ENCODE assay signal across 20 cellular contexts in the genomic region with DNA sequence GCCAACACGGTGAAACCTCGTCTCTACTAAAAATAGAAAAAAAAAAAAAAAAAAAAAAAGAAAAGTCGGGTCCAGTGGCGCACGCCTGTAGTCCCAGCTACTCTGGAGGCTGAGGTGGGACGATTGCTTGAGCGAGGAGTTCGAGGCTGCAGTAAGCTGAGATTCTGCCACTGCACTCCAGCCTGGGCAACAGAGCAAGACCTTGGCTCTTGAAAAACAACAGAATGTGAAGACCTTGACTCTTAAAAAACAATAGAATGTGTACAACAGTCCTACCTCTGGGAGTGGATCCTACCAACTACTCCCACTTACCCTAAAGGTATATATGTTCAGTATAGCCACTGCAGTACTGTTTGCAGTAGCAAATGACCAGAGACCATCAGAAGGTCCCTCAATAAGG. TPM values are rescaled to one million over a fixed set of nuclear protein-coding genes. Genes with fewer than 3 reads are reported as not detected.
DNase-seq lines count a peak whose midpoint lies in the region; ATAC-seq and TF ChIP-seq lines count a peak whose summit lies in the region.
"Had no signal": no experiment of that assay in that cellular context is flagged by ENCODE, and none has a peak within 500 bp of the region (broad histone marks: within the 10 kb centered on the region; RNA-seq: fewer than 3 reads in every experiment).

No MANE protein-coding gene starts in this region.

- no peak for TF ChIP-seq CTCF in RWPE2 (IDR thresholded peaks at IDR 0.05; ENCODE audit: poor library complexity, severe bottlenecking)
- TF ChIP-seq CTCF in chondrocyte (IDR thresholded peaks at IDR 0.05), result no peak
- TF ChIP-seq CTCF in PC-9 (conservative IDR thresholded peaks at IDR 0.05), result no peak

- peaks cover 67% of the 10 kb centered on the region for H3K4me1 Mint-ChIP-seq in activated CD4-positive, alpha-beta T cell treated with anti-CD3 and anti-CD28 coated beads for 36 hours
- peaks cover 72% of the 10 kb centered on the region for H3K4me1 Mint-ChIP-seq in activated naive CD4-positive, alpha-beta T cell treated with anti-CD3 and anti-CD28 coated beads for 36 hours (ENCODE audit: low read depth)
- peaks cover 8% of the 10 kb centered on the region for H3K4me1 Mint-ChIP-seq in chondrocyte (ENCODE audit: low read depth)

- H3K4me3 Mint-ChIP-seq in activated CD4-positive, alpha-beta T cell treated with anti-CD3 and anti-CD28 coated beads for 36 hours, result no peak overlapping the region
- no peak overlapping the region for H3K4me3 Mint-ChIP-seq in activated naive CD4-positive, alpha-beta T cell treated with anti-CD3 and anti-CD28 coated beads for 36 hours
- no peak overlapping the region for H3K4me3 Mint-ChIP-seq in chondrocyte (ENCODE audit: unreplicated experiment)
- H3K4me3 Mint-ChIP-seq: B cell; CD4-positive, CD25-positive, alpha-beta regulatory T cell; CD8-positive, alpha-beta T cell had no signal

- H3K9me2 ChIP-seq in PC-9 (ENCODE audit: insufficient read depth), result no peaks in the 10 kb centered on the region

- no peak overlapping the region for H3K4me2 ChIP-seq in PC-9
- H3K4me2 ChIP-seq: BLaER1 had no signal

- no peaks in the 10 kb centered on the region for H3K27me3 Mint-ChIP-seq in activated CD4-positive, alpha-beta T cell treated with anti-CD3 and anti-CD28 coated beads for 36 hours
- no peaks in the 10 kb centered on the region for H3K27me3 Mint-ChIP-seq in activated naive CD4-positive, alpha-beta T cell treated with anti-CD3 and anti-CD28 coated beads for 36 hours (ENCODE audit: low read depth)
- H3K27me3 Mint-ChIP-seq in chondrocyte (ENCODE audit: low read depth), result no peaks in the 10 kb centered on the region
- H3K27me3 Mint-ChIP-seq: B cell; CD4-positive, CD25-positive, alpha-beta regulatory T cell had no signal

- H3K9me3 Mint-ChIP-seq in activated CD4-positive, alpha-beta T cell treated with anti-CD3 and anti-CD28 coated beads for 36 hours (ENCODE audit: low read depth), result peaks cover 1% of the 10 kb centered on the region
- H3K9me3 Mint-ChIP-seq in activated naive CD4-positive, alpha-beta T cell treated with anti-CD3 and anti-CD28 coated beads for 36 hours, result no peaks in the 10 kb centered on the region
- no peaks in the 10 kb centered on the region for H3K9me3 Mint-ChIP-seq in chondrocyte (ENCODE audit: low read depth)
- H3K9me3 Mint-ChIP-seq: CD4-positive, CD25-positive, alpha-beta regulatory T cell; CD8-positive, alpha-beta T cell had no signal

- CTCF ChIA-PET in activated CD4-positive, alpha-beta T cell treated with anti-CD3 and anti-CD28 coated beads for 36 hours (lab: Charles Lee), result interaction anchor here (0.6 to 0.8 kb wide), 3 partner anchors 36 to 147 kb away, joined by 3 to 4 read pairs (median 3); no protein-coding TSS in a partner anchor
- CTCF ChIA-PET in activated naive CD4-positive, alpha-beta T cell treated with anti-CD3 and anti-CD28 coated beads for 36 hours (lab: Charles Lee), result no interaction called here
- CTCF ChIA-PET in PC-9 (lab: Charles Lee), result no interaction called here

- no peaks in the 10 kb centered on the region for H3K9me3 ChIP-seq in RWPE2 (ENCODE audit: severe bottlenecking)
- no peaks in the 10 kb centered on the region for H3K9me3 ChIP-seq in PC-9 (ENCODE audit: insufficient read depth, low read depth)
- H3K9me3 ChIP-seq: BLaER1, Caco-2 had no signal

- POLR2A ChIA-PET in activated CD4-positive, alpha-beta T cell treated with anti-CD3 and anti-CD28 coated beads for 36 hours (lab: Charles Lee), result interaction anchor here (0.6 kb wide), 1 partner anchor 70 kb away, joined by 3 read pairs; no protein-coding TSS in a partner anchor
- POLR2A ChIA-PET in PC-9 (lab: Charles Lee; ENCODE audit: unreplicated experiment), result no interaction called here

- no peak overlapping the region for H2AFZ ChIP-seq in PC-9
- H2AFZ ChIP-seq: GM23248 had no signal

- H3K36me3 Mint-ChIP-seq in activated CD4-positive, alpha-beta T cell treated with anti-CD3 and anti-CD28 coated beads for 36 hours (ENCODE audit: low read depth), result peaks cover 47% of the 10 kb centered on the region
- peaks cover 30% of the 10 kb centered on the region for H3K36me3 Mint-ChIP-seq in activated naive CD4-positive, alpha-beta T cell treated with anti-CD3 and anti-CD28 coated beads for 36 hours (ENCODE audit: low read depth)
- no peaks in the 10 kb centered on the region for H3K36me3 Mint-ChIP-seq in chondrocyte (ENCODE audit: low read depth)

- H3K36me3 ChIP-seq in RWPE2 (ENCODE audit: low read depth) (peaks cover 11% of the 10 kb centered on the region), PC-9 (ENCODE audit: low read depth) (no peaks in the 10 kb centered on the region)

- intact Hi-C loops in activated CD4-positive, alpha-beta T cell treated with anti-CD3 and anti-CD28 coated beads for 36 hours (cut with DNase I, micrococcal nuclease), result no loop called here
- intact Hi-C loops in activated naive CD4-positive, alpha-beta T cell treated with anti-CD3 and anti-CD28 coated beads for 36 hours (cut with micrococcal nuclease), result no loop called here
- intact Hi-C loops in PC-9 (cut with micrococcal nuclease; ENCODE audit: unreplicated experiment), result no loop called here

- peak overlapping the region; percentile 37 for H3K27ac Mint-ChIP-seq in activated CD4-positive, alpha-beta T cell treated with anti-CD3 and anti-CD28 coated beads for 36 hours
- peak overlapping the region; percentile 41 for H3K27ac Mint-ChIP-seq in activated naive CD4-positive, alpha-beta T cell treated with anti-CD3 and anti-CD28 coated beads for 36 hours
- H3K27ac Mint-ChIP-seq in chondrocyte (ENCODE audit: unreplicated experiment), result no peak overlapping the region
- H3K27ac Mint-ChIP-seq: B cell; CD8-positive, alpha-beta T cell had no signal

- peaks cover 17% of the 10 kb centered on the region for H4K20me1 ChIP-seq in PC-9 (ENCODE audit: insufficient read depth)
- H4K20me1 ChIP-seq: BLaER1 had no signal

- BruUV-seq in PC-9 (replicated peaks; lab: Mats Ljungman, UMichigan), result no TSS peak

- H3K4me3 ChIP-seq in RWPE2 (ENCODE audit: severe bottlenecking) (no peak overlapping the region), PC-9 (no peak overlapping the region)
- H3K4me3 ChIP-seq: BLaER1, GM23248 had no signal

- H3K79me2 ChIP-seq in PC-9 (ENCODE audit: low read depth), result peaks cover 17% of the 10 kb centered on the region

- no peaks in the 10 kb centered on the region; the same call in 1 of the 2 replicates for H3F3A ChIP-seq in PC-9 (ENCODE audit: insufficient read depth, low read depth)

- H3K4me1 ChIP-seq in RWPE2 (ENCODE audit: insufficient read depth, poor library complexity, severe bottlenecking) (no peaks in the 10 kb centered on the region), PC-9 (replicated peaks; ENCODE audit: insufficient read depth) (no peaks in the 10 kb centered on the region)

- no peak for ATAC-seq in activated CD4-positive, alpha-beta T cell treated with anti-CD3 and anti-CD28 coated beads for 36 hours
- no peak for ATAC-seq in RWPE2 (ENCODE audit: low read depth)
- ATAC-seq: CD8-positive, alpha-beta T cell had no signal

- H3K27ac ChIP-seq in RWPE2 (ENCODE audit: poor library complexity, severe bottlenecking) (no peak overlapping the region), PC-9 (no peak overlapping the region)
- H3K27ac ChIP-seq: 22Rv1, BLaER1, C4-2B, GM23248 had no signal

- H3K27me3 ChIP-seq in RWPE2 (ENCODE audit: insufficient read depth, poor library complexity, severe bottlenecking) (no peaks in the 10 kb centered on the region), PC-9 (ENCODE audit: insufficient read depth, low read depth) (no peaks in the 10 kb centered on the region)
- H3K27me3 ChIP-seq: BLaER1 had no signal

- DNase-seq in activated CD4-positive, alpha-beta T cell treated with anti-CD3 and anti-CD28 coated beads for 36 hours, result no peak
- no peak for DNase-seq in activated CD4-positive, alpha-beta T cell treated with anti-CD3 and anti-CD28 coated beads, Interleukin-2, amount 50 U/mL, for 1 hour
- no peak for DNase-seq in activated naive CD4-positive, alpha-beta T cell treated with anti-CD3 and anti-CD28 coated beads for 36 hours
- DNase-seq in activated naive CD4-positive, alpha-beta T cell treated with anti-CD3 and anti-CD28 coated beads, Interleukin-2, amount 50 U/mL, for 16 hours, result no peak
- DNase-seq in RWPE2 (ENCODE audit: low spot score) (peak; percentile 32), chondrocyte (ENCODE audit: low spot score) (peak; percentile 14), PC-9 (no peak), amygdala (lab: John Stamatoyannopoulos, UW) (no peak)
- DNase-seq: Caco-2; CD4-positive, CD25-positive, alpha-beta regulatory T cell; CD8-positive, alpha-beta T cell; DMS153; DND-41; GM23248; H7; HCEC 1CT had no signal

RNA-seq across cellular contexts. Expression of a gene that starts 15.1 kb away (rescaled TPM):
- total RNA-seq in activated CD4-positive, alpha-beta T cell treated with anti-CD3 and anti-CD28 coated beads for 36 hours, result 10 to 100 TPM; 39.9 to 40.7 TPM
- 10 to 100 TPM; 27.4 to 27.6 TPM for total RNA-seq in activated naive CD4-positive, alpha-beta T cell treated with anti-CD3 and anti-CD28 coated beads for 36 hours
- total RNA-seq in chondrocyte (34.2 to 36.1 TPM (median 35.5 TPM) in 3 replicates), PC-9 (2021) (41.4 and 52.3 TPM in 2 replicates)

Comparison
In these comparisons a context has a peak if more than half of its experiments do, and no peak if none do; other contexts are left out.
1. DNase-seq: peak in RWPE2 (single experiment) and chondrocyte (single experiment); none in activated CD4-positive, alpha-beta T cell treated with anti-CD3 and anti-CD28 coated beads for 36 hours (single experiment), activated CD4-positive, alpha-beta T cell treated with anti-CD3 and anti-CD28 coated beads, Interleukin-2, amount 50 U/mL, for 1 hour (single experiment), activated naive CD4-positive, alpha-beta T cell treated with anti-CD3 and anti-CD28 coated beads for 36 hours (single experiment), activated naive CD4-positive, alpha-beta T cell treated with anti-CD3 and anti-CD28 coated beads, Interleukin-2, amount 50 U/mL, for 16 hours (single experiment), PC-9 (0 of 2) and amygdala (0 of 56).